Comparison of ENCODE assay signal across 16 cellular contexts in genomic region chr5:151819830-151820229, GRCh38. TPM values are rescaled to one million over a fixed set of nuclear protein-coding genes. Genes with fewer than 3 reads are reported as not detected.
A peak's percentile ranks its signal among the peaks of the same experiment; 100 is the strongest.
DNase-seq lines count a peak whose midpoint lies in the region; ATAC-seq and TF ChIP-seq lines count a peak whose summit lies in the region.
"Had no signal": no experiment of that assay in that cellular context is flagged by ENCODE, and none has a peak within 500 bp of the region (broad histone marks: within the 10 kb centered on the region; RNA-seq: fewer than 3 reads in every experiment).

No MANE protein-coding gene starts in this region.

- POLR2A ChIA-PET in CD8-positive, alpha-beta T cell (lab: Charles Lee) = interaction anchor here (0.7 kb wide), 1 partner anchor 21 kb away, joined by 3 read pairs; no protein-coding TSS in a partner anchor

- intact Hi-C loops in CD8-positive, alpha-beta T cell (cut with DNase I, micrococcal nuclease) = no loop called here
- intact Hi-C loops in activated T-helper 1 cell treated with anti-CD3 and anti-CD28 coated beads, Interleukin-12 subunit alpha, Interleukin-12 subunit beta, Interleukin-2, Interleukin-4 antibody, amounts not matched to agents 30 ng/mL and 10 ng/mL and 1 ng/mL, durations not matched to agents 14 hours and 24 hours and 36 hours (cut with micrococcal nuclease) = no loop called here
- intact Hi-C loops in left lung (cut with DNase I) = loop anchor here in 1 of 2 donors (10.0 kb wide), 1 partner anchor 685 kb away; no protein-coding TSS in a partner anchor

- H3K27ac ChIP-seq in CD8-positive, alpha-beta T cell (ENCODE audit: low read depth, low read length) = no peak overlapping the region
- H3K27ac ChIP-seq in left lung = no peak overlapping the region
- H3K27ac ChIP-seq: BLaER1 treated with 17β-estradiol and CSF1 and Interleukin-3, amounts not matched to agents 10 nM and 100 nM; Peyer's patch had no signal

- peak; percentile 0 for DNase-seq in NCI-H1105 treated with DMSO at 0.1 percent for 48 hours (lab: John Stamatoyannopoulos, UW)
- DNase-seq in NCI-H1105 (lab: John Stamatoyannopoulos, UW) = no peak
- no peak for DNase-seq in CD8-positive, alpha-beta T cell
- DNase-seq in NCI-H446 (lab: John Stamatoyannopoulos, UW) = peak; percentile 28 to 62
- DNase-seq in activated T-helper 1 cell treated with anti-CD3 and anti-CD28 coated beads, Interleukin-12 subunit alpha, Interleukin-12 subunit beta, Interleukin-2, Interleukin-4 antibody, amounts not matched to agents 30 ng/mL and 10 ng/mL and 1 ng/mL, durations not matched to agents 14 hours and 24 hours and 36 hours (ENCODE audit: low spot score) = no peak
- DNase-seq in OCI-M1 (lab: John Stamatoyannopoulos, UW) = no peak
- DNase-seq in left lung = no peak
- DNase-seq: EL, HFFc6, KBM-7, NCI-H510A, NCI-H82, Peyer's patch, SHP77 had no signal

- H3K4me1 Mint-ChIP-seq in CD8-positive, alpha-beta T cell (ENCODE audit: low read depth) = no peaks in the 10 kb centered on the region
- H3K4me1 Mint-ChIP-seq in activated T-helper 1 cell treated with anti-CD3 and anti-CD28 coated beads, Interleukin-12 subunit alpha, Interleukin-12 subunit beta, Interleukin-2, Interleukin-4 antibody, amounts not matched to agents 30 ng/mL and 10 ng/mL and 1 ng/mL, durations not matched to agents 14 hours and 24 hours and 36 hours (ENCODE audit: low read depth) = no peaks in the 10 kb centered on the region

- no peaks in the 10 kb centered on the region for H3K27me3 Mint-ChIP-seq in CD8-positive, alpha-beta T cell (ENCODE audit: low read depth)
- H3K27me3 Mint-ChIP-seq in activated T-helper 1 cell treated with anti-CD3 and anti-CD28 coated beads, Interleukin-12 subunit alpha, Interleukin-12 subunit beta, Interleukin-2, Interleukin-4 antibody, amounts not matched to agents 30 ng/mL and 10 ng/mL and 1 ng/mL, durations not matched to agents 14 hours and 24 hours and 36 hours (ENCODE audit: insufficient read depth) = no peaks in the 10 kb centered on the region

- H3K9me3 Mint-ChIP-seq in CD8-positive, alpha-beta T cell = no peaks in the 10 kb centered on the region
- no peaks in the 10 kb centered on the region for H3K9me3 Mint-ChIP-seq in activated T-helper 1 cell treated with anti-CD3 and anti-CD28 coated beads, Interleukin-12 subunit alpha, Interleukin-12 subunit beta, Interleukin-2, Interleukin-4 antibody, amounts not matched to agents 30 ng/mL and 10 ng/mL and 1 ng/mL, durations not matched to agents 14 hours and 24 hours and 36 hours
- H3K9me3 Mint-ChIP-seq: HFFc6 had no signal

- H3K4me1 ChIP-seq in CD8-positive, alpha-beta T cell (ENCODE audit: insufficient read depth, low read length) = no peaks in the 10 kb centered on the region
- H3K4me1 ChIP-seq in left lung = no peaks in the 10 kb centered on the region

- no peaks in the 10 kb centered on the region for H3K27me3 ChIP-seq in CD8-positive, alpha-beta T cell (ENCODE audit: insufficient read depth, low read length)
- no peaks in the 10 kb centered on the region for H3K27me3 ChIP-seq in left lung
- H3K27me3 ChIP-seq: BLaER1 treated with 17β-estradiol and CSF1 and Interleukin-3, amounts not matched to agents 10 nM and 100 nM; Peyer's patch had no signal

- CTCF ChIA-PET in CD8-positive, alpha-beta T cell (lab: Charles Lee) = interaction anchor here (1.6 kb wide), 1 partner anchor 323 kb away, joined by 11 read pairs; no protein-coding TSS in a partner anchor

- peak overlapping the region; percentile 22 for H3K27ac Mint-ChIP-seq in CD8-positive, alpha-beta T cell
- peak overlapping the region; percentile 4 for H3K27ac Mint-ChIP-seq in activated T-helper 1 cell treated with anti-CD3 and anti-CD28 coated beads, Interleukin-12 subunit alpha, Interleukin-12 subunit beta, Interleukin-2, Interleukin-4 antibody, amounts not matched to agents 30 ng/mL and 10 ng/mL and 1 ng/mL, durations not matched to agents 14 hours and 24 hours and 36 hours
- H3K27ac Mint-ChIP-seq: HFFc6 had no signal

- H3K36me3 ChIP-seq in CD8-positive, alpha-beta T cell (ENCODE audit: insufficient read depth, low read length) = no peaks in the 10 kb centered on the region
- peaks cover 0 to 5% of the 10 kb centered on the region in 2 donors for H3K36me3 ChIP-seq in left lung
- H3K36me3 ChIP-seq: Peyer's patch had no signal

- no peak overlapping the region for H3K4me3 Mint-ChIP-seq in CD8-positive, alpha-beta T cell
- no peak overlapping the region for H3K4me3 Mint-ChIP-seq in activated T-helper 1 cell treated with anti-CD3 and anti-CD28 coated beads, Interleukin-12 subunit alpha, Interleukin-12 subunit beta, Interleukin-2, Interleukin-4 antibody, amounts not matched to agents 30 ng/mL and 10 ng/mL and 1 ng/mL, durations not matched to agents 14 hours and 24 hours and 36 hours
- H3K4me3 Mint-ChIP-seq: HFFc6 had no signal

- TF ChIP-seq CTCF in CD8-positive, alpha-beta T cell (IDR thresholded peaks at IDR 0.05) = no peak
- TF ChIP-seq CTCF in left lung (IDR thresholded peaks at IDR 0.05) = no peak

- H3K36me3 Mint-ChIP-seq in CD8-positive, alpha-beta T cell = peaks cover 14% of the 10 kb centered on the region
- H3K36me3 Mint-ChIP-seq in activated T-helper 1 cell treated with anti-CD3 and anti-CD28 coated beads, Interleukin-12 subunit alpha, Interleukin-12 subunit beta, Interleukin-2, Interleukin-4 antibody, amounts not matched to agents 30 ng/mL and 10 ng/mL and 1 ng/mL, durations not matched to agents 14 hours and 24 hours and 36 hours (ENCODE audit: low read depth) = peaks cover 13% of the 10 kb centered on the region

- no peaks in the 10 kb centered on the region for H3K9me3 ChIP-seq in CD8-positive, alpha-beta T cell (ENCODE audit: low read length)
- H3K9me3 ChIP-seq in left lung = no peaks in the 10 kb centered on the region
- H3K9me3 ChIP-seq: BLaER1 treated with 17β-estradiol and CSF1 and Interleukin-3, amounts not matched to agents 10 nM and 100 nM; Peyer's patch had no signal

- ATAC-seq in CD8-positive, alpha-beta T cell = no peak
- no peak for ATAC-seq in HG02870 (IDR thresholded peaks at IDR 0.05; ENCODE audit: unreplicated experiment)
- ATAC-seq in left lung = no peak

- H3K4me3 ChIP-seq in CD8-positive, alpha-beta T cell (ENCODE audit: low read depth, low read length) = no peak overlapping the region
- no peak overlapping the region for H3K4me3 ChIP-seq in left lung
- H3K4me3 ChIP-seq: BLaER1 treated with 17β-estradiol and CSF1 and Interleukin-3, amounts not matched to agents 10 nM and 100 nM; Peyer's patch had no signal

RNA-seq across cellular contexts. Expression of gene G3BP1, which starts 48.1 kb away (rescaled TPM):
- 10 to 100 TPM; 89.1 to 91.1 TPM for total RNA-seq in CD8-positive, alpha-beta T cell
- total RNA-seq in activated T-helper 1 cell treated with anti-CD3 and anti-CD28 coated beads, Interleukin-12 subunit alpha, Interleukin-12 subunit beta, Interleukin-2, Interleukin-4 antibody, amounts not matched to agents 30 ng/mL and 10 ng/mL and 1 ng/mL, durations not matched to agents 14 hours and 24 hours and 36 hours = 340 and 348 TPM in 2 replicates
- total RNA-seq in left lung = 100 to 1,000 TPM; 150 to 207 TPM

Comparison
In these comparisons a context has a peak if more than half of its experiments do, and no peak if none do; other contexts are left out.
1. DNase-seq: peak in NCI-H1105 treated with DMSO at 0.1 percent for 48 hours (single experiment) and NCI-H446 (2 of 2); none in NCI-H1105 (single experiment), CD8-positive, alpha-beta T cell (0 of 7), activated T-helper 1 cell treated with anti-CD3 and anti-CD28 coated beads, Interleukin-12 subunit alpha, Interleukin-12 subunit beta, Interleukin-2, Interleukin-4 antibody, amounts not matched to agents 30 ng/mL and 10 ng/mL and 1 ng/mL, durations not matched to agents 14 hours and 24 hours and 36 hours (single experiment), OCI-M1 (single experiment) and left lung (0 of 2).